Comparison of ENCODE assay signal across 20 cellular contexts in the genomic region with DNA sequence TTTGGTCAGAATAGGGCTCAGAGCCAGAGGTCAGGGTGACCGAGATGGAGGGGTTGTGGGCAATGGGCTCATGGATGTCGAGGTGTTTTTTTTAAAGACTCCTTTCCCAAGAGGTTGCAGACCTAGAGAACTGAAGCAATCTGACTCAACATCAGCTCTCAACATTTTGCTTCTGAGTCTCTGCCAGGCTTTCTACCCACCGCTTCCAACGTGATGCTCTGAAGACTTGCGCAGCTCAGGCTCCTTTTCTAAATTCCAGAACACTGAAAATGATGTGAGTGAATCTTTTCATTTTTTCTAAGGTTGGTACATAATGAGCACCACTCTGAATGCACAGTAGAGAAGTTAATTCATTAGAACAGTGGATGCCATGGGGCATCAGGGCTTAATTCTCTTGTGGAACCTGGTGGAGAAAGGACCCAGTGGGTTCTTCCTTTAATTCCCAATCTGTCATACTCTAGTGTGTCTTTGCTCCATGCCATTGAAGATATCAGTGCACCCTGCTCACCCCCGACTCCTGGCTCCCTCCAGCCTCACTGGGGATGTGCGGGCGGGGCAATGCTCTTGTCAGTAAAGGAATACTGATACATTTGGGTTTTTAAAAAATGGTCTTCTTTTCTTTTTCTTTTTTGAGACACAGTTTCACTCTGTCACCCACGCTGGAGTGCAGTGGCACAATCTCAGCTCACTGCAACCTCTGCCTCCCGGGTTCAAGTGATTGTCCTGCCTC.
"Had no signal": no experiment of that assay in that cellular context is flagged by ENCODE, and none has a peak within 500 bp of the region (broad histone marks: within the 10 kb centered on the region; RNA-seq: fewer than 3 reads in every experiment).

No MANE protein-coding gene starts in this region.

- H3K27me3 ChIP-seq: dorsolateral prefrontal cortex, gastrocnemius medialis, right lobe of liver, stomach had no signal

- H3K9me3 ChIP-seq: gastrocnemius medialis, prostate gland, right lobe of liver, spleen, stomach had no signal

- H3K27ac ChIP-seq: gastrocnemius medialis, parathyroid adenoma, prostate gland, right lobe of liver, spleen, stomach had no signal

- H3K4me3 ChIP-seq: dorsolateral prefrontal cortex, gastrocnemius medialis, prostate gland, right lobe of liver, spleen, stomach had no signal

- ATAC-seq: esophagus mucosa; gastrocnemius medialis; left lobe of liver; right lobe of liver; stimulated activated naive B cell treated with anti-CD40 and anti-IgM and Interleukin-4, amounts not matched to agents 10 μg/mL and 1 μg/mL and 100 μg/mL, for 72 hours had no signal

- DNase-seq: cortex of kidney; effector CD8-positive, alpha-beta T cell; gastrocnemius medialis; islet precursor cell; mammary epithelial cell; midbrain; occipital lobe; retina; right lobe of liver; spleen; stimulated activated CD4-positive, alpha-beta T cell treated with anti-CD3 and anti-CD28 coated beads, Interleukin-2, amount 100 ng/mL, for 24 hours; stimulated activated CD4-positive, alpha-beta T cell treated with anti-CD3 and anti-CD28 coated beads, Interleukin-4, amount 100 ng/mL, for 4 hours; stimulated activated naive B cell treated with anti-CD40 and anti-IgM and Interleukin-4, amounts not matched to agents 10 μg/mL and 1 μg/mL and 100 μg/mL, for 72 hours; stomach; substantia nigra had no signal

- H2AFZ ChIP-seq: parathyroid adenoma had no signal

- H3K9ac ChIP-seq: parathyroid adenoma had no signal

- H3K36me3 ChIP-seq: gastrocnemius medialis, prostate gland, right lobe of liver, spleen, stomach had no signal

- H3K4me1 ChIP-seq: gastrocnemius medialis, parathyroid adenoma, prostate gland, right lobe of liver, spleen had no signal

- H3K79me2 ChIP-seq: parathyroid adenoma had no signal
